9 cellular contexts compared by ENCODE assay signal in genomic region chr17:40542562-40543411, GRCh38. TPM values are rescaled to one million over a fixed set of nuclear protein-coding genes. Genes with fewer than 3 reads are reported as not detected.
A peak's percentile ranks its signal among the peaks of the same experiment; 100 is the strongest.
DNase-seq lines count a peak whose midpoint lies in the region; ATAC-seq and TF ChIP-seq lines count a peak whose summit lies in the region.
"Had no signal": no experiment of that assay in that cellular context is flagged by ENCODE, and none has a peak within 500 bp of the region (broad histone marks: within the 10 kb centered on the region; RNA-seq: fewer than 3 reads in every experiment).

No MANE protein-coding gene starts in this region.

- peak overlapping the region; percentile 13; the same call in 1 of the 2 replicates for H3K9ac ChIP-seq in DND-41 (ENCODE audit: low read depth, low read length)

- POLR2A ChIA-PET in T-cell (lab: Charles Lee), result interaction anchor here (0.5 to 1.6 kb wide), 7 partner anchors 17 to 253 kb away, joined by 3 to 6 read pairs (median 4); no protein-coding TSS in a partner anchor

- H3K36me3 ChIP-seq in DND-41 (ENCODE audit: insufficient read depth, low read length), result no peaks in the 10 kb centered on the region
- no peaks in the 10 kb centered on the region for H3K36me3 ChIP-seq in mucosa of descending colon (ENCODE audit: low read depth)
- H3K36me3 ChIP-seq in tibial nerve, result no peaks in the 10 kb centered on the region

- H3K4me1 Mint-ChIP-seq in HFFc6 (ENCODE audit: low read depth) (peaks cover 36% of the 10 kb centered on the region), T-cell (peaks cover 82 to 91% (median 89%) of the 10 kb centered on the region in 3 donors)

- no peak overlapping the region for H3K4me3 ChIP-seq in DND-41 (ENCODE audit: low read depth in 1 of 2, low read length in 2 of 2)
- H3K4me3 ChIP-seq in mucosa of descending colon, result no peak overlapping the region
- no peak overlapping the region for H3K4me3 ChIP-seq in tibial nerve

- CTCF ChIA-PET in T-cell (lab: Charles Lee), result interaction anchor here (1.2 to 1.8 kb wide), 2 partner anchors 9 to 17 kb away, joined by 5 to 6 read pairs; no protein-coding TSS in a partner anchor

- TF ChIP-seq POLR2A in tibial nerve (IDR thresholded peaks at IDR 0.05), result no peak

- H3K27me3 ChIP-seq in DND-41 (ENCODE audit: insufficient read depth, low read length, poor library complexity) (no peaks in the 10 kb centered on the region), tibial nerve (no peaks in the 10 kb centered on the region)

- intact Hi-C loops in mucosa of descending colon (cut with DNase I, micrococcal nuclease), result no loop called here

- no peak for TF ChIP-seq CTCF in DND-41 (IDR thresholded peaks at IDR 0.05; ENCODE audit: borderline replicate concordance, extremely low read depth, low read length, poor library complexity, severe bottlenecking)
- no peak for TF ChIP-seq CTCF in HFFc6 (IDR thresholded peaks at IDR 0.05)
- TF ChIP-seq CTCF in mucosa of descending colon (IDR thresholded peaks at IDR 0.05), result no peak
- peak in 1 of 5 experiments; percentile 8 for TF ChIP-seq CTCF in tibial nerve (IDR thresholded peaks at IDR 0.05)

- no peaks in the 10 kb centered on the region for H4K20me1 ChIP-seq in DND-41 (ENCODE audit: insufficient read depth, low read length)

- peak; percentile 90 to 97 for TF ChIP-seq EP300 in tibial nerve (IDR thresholded peaks at IDR 0.05)

- H3K9me3 Mint-ChIP-seq in HFFc6 (no peaks in the 10 kb centered on the region), T-cell (no peaks in the 10 kb centered on the region)

- no peak for ATAC-seq in DND-41 (ENCODE audit: insufficient read depth, low read depth)
- peak in 1 of 4 experiments; percentile 11 for ATAC-seq in T-cell (replicated peaks in 1 of 4)
- ATAC-seq in mucosa of descending colon, result peak; percentile 65
- no peak for ATAC-seq in HG03460 (IDR thresholded peaks at IDR 0.05; ENCODE audit: unreplicated experiment)

- no peaks in the 10 kb centered on the region; the same call in 1 of the 2 replicates for H3K27me3 Mint-ChIP-seq in HFFc6 (ENCODE audit: insufficient read depth)
- no peaks in the 10 kb centered on the region for H3K27me3 Mint-ChIP-seq in T-cell

- WGBS in tibial nerve, 2 donors, result 13 to 31% methylated on average over 14 of the region's 14 CpGs

- H3K4me3 Mint-ChIP-seq in HFFc6 (peak overlapping the region; percentile 36), T-cell (peak overlapping the region in 2 of 3 donors; percentile 37 to 83)

- no peak overlapping the region for H3K4me2 ChIP-seq in DND-41 (ENCODE audit: insufficient read depth, low read length)

- peaks cover 87% of the 10 kb centered on the region for H3K4me1 ChIP-seq in DND-41 (ENCODE audit: insufficient read depth, low read length)
- H3K4me1 ChIP-seq in mucosa of descending colon (ENCODE audit: low read depth), result peaks cover 10% of the 10 kb centered on the region
- H3K4me1 ChIP-seq in tibial nerve, result peaks cover 9 to 69% (median 53%) of the 10 kb centered on the region in 4 donors

- DNase-seq in DND-41 (no peak), HFFc6 (peak; percentile 93), T-cell (peak in 2 of 34 experiments; percentile 28 to 44), dermis blood vessel endothelial cell (peak; percentile 51), mucosa of descending colon (peak; percentile 46 to 77 (median 52)), tibial nerve (ENCODE audit: low spot score in 2 of 2) (peak; percentile 80 to 89), NCI-H510A treated with DMSO at 0.1 percent for 48 hours (lab: John Stamatoyannopoulos, UW) (no peak)

- no peaks in the 10 kb centered on the region for H3K79me2 ChIP-seq in DND-41 (ENCODE audit: insufficient read depth, low read length)

- H3K27ac ChIP-seq in DND-41 (ENCODE audit: low read length), result peak overlapping the region; percentile 81
- peak overlapping the region; percentile 85 to 97 (median 90) for H3K27ac ChIP-seq in tibial nerve

- no peak overlapping the region for H2AFZ ChIP-seq in DND-41 (ENCODE audit: low read depth, low read length)

- no peaks in the 10 kb centered on the region for H3K36me3 Mint-ChIP-seq in HFFc6 (ENCODE audit: low read depth)
- no peaks in the 10 kb centered on the region for H3K36me3 Mint-ChIP-seq in T-cell

- H3K9me3 ChIP-seq in DND-41 (ENCODE audit: insufficient read depth, low read length, severe bottlenecking), result no peaks in the 10 kb centered on the region
- no peaks in the 10 kb centered on the region for H3K9me3 ChIP-seq in mucosa of descending colon
- no peaks in the 10 kb centered on the region for H3K9me3 ChIP-seq in tibial nerve

- H3K27ac Mint-ChIP-seq in HFFc6 (peak overlapping the region; percentile 99), T-cell (peak overlapping the region; percentile 91 to 94)

RNA-seq across cellular contexts. Expression of gene CCR7, which starts 22.5 kb away (rescaled TPM):
- total RNA-seq in HFFc6 (2021; fragmentation: NEBNext Ultra II Directional; extraction: Animal tissue kit (Norgen Biotek cat#: 25700)), result not detected
- 100 to 1,000 TPM; 173 to 438 (median 340) TPM for total RNA-seq in T-cell
- total RNA-seq in dermis blood vessel endothelial cell, result under 0.01 and 0.33 TPM in 2 replicates
- total RNA-seq in mucosa of descending colon, result 1 to 10 TPM in 1 of 3 donors, under 1 TPM in 2; 0.44 to 3.2 (median 0.87) TPM
- 1 to 10 TPM in 1 of 4 donors, not detected in 3; 1.5 TPM for total RNA-seq in tibial nerve
- total RNA-seq: kidney epithelial cell had no signal

RNA-seq across cellular contexts. Expression of gene TNS4, which starts 41.4 kb away (rescaled TPM):
- total RNA-seq in HFFc6 (2021; fragmentation: NEBNext Ultra II Directional; extraction: Animal tissue kit (Norgen Biotek cat#: 25700)), result under 1 TPM in 1 of 6 experiments, not detected in 5; 0.17 TPM
- 1 to 10 TPM in 2 of 5 donors, under 1 TPM in 3; 0.55 to 3.7 (median 0.66) TPM for total RNA-seq in T-cell
- not detected in 2 replicates for total RNA-seq in dermis blood vessel endothelial cell
- total RNA-seq in mucosa of descending colon, result 10 to 100 TPM in 1 of 3 donors, 1 to 10 TPM in 2; 3.0 to 13.1 (median 3.3) TPM
- total RNA-seq in tibial nerve, result under 1 TPM in 1 of 4 donors, not detected in 3; 0.30 TPM
- total RNA-seq: kidney epithelial cell had no signal

Comparison
In these comparisons a context has a peak if more than half of its experiments do, and no peak if none do; other contexts are left out.
1. DNase-seq: peak in HFFc6 (single experiment), dermis blood vessel endothelial cell (single experiment), mucosa of descending colon (3 of 3) and tibial nerve (2 of 2); none in DND-41 (single experiment) and NCI-H510A treated with DMSO at 0.1 percent for 48 hours (single experiment).
2. RNA of gene CCR7, which starts 22.5 kb away (total RNA-seq): 173 to 438 TPM in T-cell; 0.44 to 3.2 TPM in mucosa of descending colon, not detected in HFFc6, under 0.01 to 0.33 TPM in dermis blood vessel endothelial cell and 1.5 TPM in tibial nerve; every median in the first group is over 10 times any median in the second.